In genomic region chr2:237310515-237311114, GRCh38 we compare ENCODE assay signal across 21 cellular contexts.
DNase-seq lines count a peak whose midpoint lies in the region; ATAC-seq and TF ChIP-seq lines count a peak whose summit lies in the region.
"Had no signal": no experiment of that assay in that cellular context is flagged by ENCODE, and none has a peak within 500 bp of the region (broad histone marks: within the 10 kb centered on the region; RNA-seq: fewer than 3 reads in every experiment).

No MANE protein-coding gene starts in this region.

- H3K79me2 ChIP-seq in SK-N-SH (ENCODE audit: insufficient read depth): no peaks in the 10 kb centered on the region

- H3K9me2 ChIP-seq in SK-N-SH: no peaks in the 10 kb centered on the region

- CTCF ChIA-PET in SK-N-SH (lab: Yijun Ruan, JAX): no interaction called here

- no peak for TF ChIP-seq CTCF in SK-N-SH (IDR thresholded peaks at IDR 0.05)
- TF ChIP-seq CTCF in astrocyte of the spinal cord (IDR thresholded peaks at IDR 0.05; ENCODE audit: low read depth, low read length): no peak
- no peak for TF ChIP-seq CTCF in nephron (IDR thresholded peaks at IDR 0.05; ENCODE audit: unreplicated experiment in 3 of 3)
- TF ChIP-seq CTCF in uterus (IDR thresholded peaks at IDR 0.05): no peak

- H3K4me3 ChIP-seq in SK-N-SH (ENCODE audit: low read depth in 2 of 2, low read length in 1 of 2) (no peak overlapping the region), astrocyte of the spinal cord (ENCODE audit: low read depth, low read length) (no peak overlapping the region), uterus (no peak overlapping the region)
- H3K4me3 ChIP-seq: colonic mucosa, lung, SJSA1, upper lobe of right lung had no signal

- H3K27me3 Mint-ChIP-seq in nephron (ENCODE audit: low read depth): no peaks in the 10 kb centered on the region

- TF ChIP-seq POLR2A in uterus (IDR thresholded peaks at IDR 0.05): no peak

- 0 out of 2 replicates have a peak overlapping the region, but pooled peaks have one; percentile 27 for H2AFZ ChIP-seq in SK-N-SH (ENCODE audit: low read depth)

- H3K9me3 Mint-ChIP-seq in nephron: peaks cover 2% of the 10 kb centered on the region
- H3K9me3 Mint-ChIP-seq: immature natural killer cell; naive thymus-derived CD8-positive, alpha-beta T cell had no signal

- no peak overlapping the region; the same call in 1 of the 2 replicates for H3K4me2 ChIP-seq in SK-N-SH

- in situ Hi-C loops in astrocyte of the spinal cord (cut with HindIII; ENCODE audit: low sequenced_read_pairs): no loop called here

- no peak overlapping the region for H3K27ac ChIP-seq in SK-N-SH (ENCODE audit: low read depth in 2 of 2, low read length in 1 of 2)
- peak overlapping the region; percentile 40 to 99 for H3K27ac ChIP-seq in uterus
- H3K27ac ChIP-seq: colonic mucosa, SJSA1, upper lobe of right lung had no signal

- H3K4me3 Mint-ChIP-seq in nephron: no peak overlapping the region
- H3K4me3 Mint-ChIP-seq: activated CD4-positive, alpha-beta T cell treated with anti-CD3 and anti-CD28 coated beads for 36 hours; immature natural killer cell; naive thymus-derived CD8-positive, alpha-beta T cell had no signal

- no peak for TF ChIP-seq RAD21 in SK-N-SH (IDR thresholded peaks at IDR 0.05; ENCODE audit: low read length)

- H3K9me3 ChIP-seq in SK-N-SH (no peaks in the 10 kb centered on the region), uterus (no peaks in the 10 kb centered on the region)
- H3K9me3 ChIP-seq: colonic mucosa, SJSA1, upper lobe of right lung had no signal

- H4K20me1 ChIP-seq in SK-N-SH (ENCODE audit: insufficient read depth): no peaks in the 10 kb centered on the region

- intact Hi-C loops in uterus (cut with DNase I; ENCODE audit: low total_unique reads): no loop called here

- no peaks in the 10 kb centered on the region for H3K36me3 Mint-ChIP-seq in nephron (ENCODE audit: low read depth)
- H3K36me3 Mint-ChIP-seq: immature natural killer cell; naive thymus-derived CD8-positive, alpha-beta T cell had no signal

- POLR2A ChIA-PET in SK-N-SH (lab: Yijun Ruan, JAX): no interaction called here

- H3F3A ChIP-seq in SK-N-SH (replicated peaks; ENCODE audit: insufficient read depth): peaks cover 8% of the 10 kb centered on the region

- H3K36me3 ChIP-seq in SK-N-SH (replicated peaks in 1 of 2; ENCODE audit: control insufficient read depth in 1 of 2, insufficient read depth in 2 of 2, low read length in 1 of 2) (no peaks in the 10 kb centered on the region), uterus (no peaks in the 10 kb centered on the region)
- H3K36me3 ChIP-seq: colonic mucosa, SJSA1, upper lobe of right lung had no signal

- H3K4me1 Mint-ChIP-seq in nephron: peaks cover 70% of the 10 kb centered on the region
- H3K4me1 Mint-ChIP-seq: activated CD4-positive, alpha-beta T cell treated with anti-CD3 and anti-CD28 coated beads for 36 hours; immature natural killer cell; naive thymus-derived CD8-positive, alpha-beta T cell had no signal

- ATAC-seq in SK-N-SH treated with all-trans-retinoic acid at 6 μM for 48 hours (no peak; the same call in 2 of the 3 replicates), HG03442 (IDR thresholded peaks at IDR 0.05; ENCODE audit: unreplicated experiment) (no peak)
- ATAC-seq: activated CD4-positive, alpha-beta T cell treated with anti-CD3 and anti-CD28 coated beads for 36 hours; naive thymus-derived CD8-positive, alpha-beta T cell; upper lobe of right lung had no signal

- WGBS in SK-N-SH (ENCODE audit: low lambda C conversion rate): 82% methylated on average over 14 of the region's 14 CpGs

- H3K27me3 ChIP-seq in SK-N-SH (ENCODE audit: insufficient read depth) (no peaks in the 10 kb centered on the region), uterus (no peaks in the 10 kb centered on the region)
- H3K27me3 ChIP-seq: colonic mucosa, SJSA1, upper lobe of right lung had no signal

- H3K27ac Mint-ChIP-seq in nephron: peak overlapping the region in 2 of 3 experiments; percentile 42 to 48
- H3K27ac Mint-ChIP-seq: activated CD4-positive, alpha-beta T cell treated with anti-CD3 and anti-CD28 coated beads for 36 hours; immature natural killer cell had no signal

- no peak overlapping the region for H3K9ac ChIP-seq in SK-N-SH

- no peak for TF ChIP-seq EP300 in SK-N-SH (IDR thresholded peaks at IDR 0.05; ENCODE audit: borderline replicate concordance in 1 of 2, low read depth in 1 of 2, low read length in 1 of 2)

- DNase-seq in SK-N-SH (no peak), astrocyte of the spinal cord (ENCODE audit: low read depth, low spot score) (peak; percentile 47), uterus (no peak), cerebellar nuclear complex (lab: John Stamatoyannopoulos, UW) (no peak)
- no peak for DNase-seq in NK-92 treated with Interleukin-12 subunit alpha and Interleukin-12 subunit beta, amount 100 ng/mL, for 24 hours (lab: John Stamatoyannopoulos, UW)
- DNase-seq: activated CD4-positive, alpha-beta T cell treated with anti-CD3 and anti-CD28 coated beads for 36 hours; activated CD8-positive, alpha-beta memory T cell treated with anti-CD3 and anti-CD28 coated beads, Interleukin-2, amount 50 U/mL, for 4 hours; activated gamma-delta T cell treated with Interleukin-2 at 50 U/mL for 16 hours; anterior cingulate cortex; C1 segment of cervical spinal cord; colonic mucosa; immature natural killer cell; naive thymus-derived CD8-positive, alpha-beta T cell; NCI-H146; stimulated activated naive CD4-positive, alpha-beta T cell treated with Interleukin-2 at 50 U/mL for 16 hours; upper lobe of right lung had no signal

- H3K4me1 ChIP-seq in SK-N-SH (ENCODE audit: control insufficient read depth in 1 of 2, insufficient read depth in 2 of 2, low read depth in 1 of 2, low read length in 1 of 2): peaks cover 15 to 17% of the 10 kb centered on the region in 2 experiments
- peaks cover 7 to 18% of the 10 kb centered on the region in 2 donors for H3K4me1 ChIP-seq in uterus
- H3K4me1 ChIP-seq: colonic mucosa had no signal

TF ChIP-seq in SK-N-SH, 30 proteins besides CTCF, POLR2A, EP300 and RAD21:
- no peak for TF ChIP-seq EZH2phosphoT487 (IDR thresholded peaks at IDR 0.05; ENCODE audit: borderline replicate concordance, low read depth)
- peak; percentile 55; the same call in 1 of the 2 replicates for TF ChIP-seq FOSL2 (IDR thresholded peaks at IDR 0.05; ENCODE audit: borderline replicate concordance, low read depth)

TF ChIP-seq in SK-N-SH treated with all-trans-retinoic acid at 6 μM for 48 hours, 23 proteins besides CTCF, POLR2A, EP300 and RAD21:
- TF ChIP-seq OSR1 (CRISPR knock-in tag; IDR thresholded peaks at IDR 0.05) (no peak), ZFP3 (CRISPR knock-in tag; IDR thresholded peaks at IDR 0.05) (no peak), ZC3H10 (CRISPR knock-in tag; IDR thresholded peaks at IDR 0.05) (no peak), ZNF70 (CRISPR knock-in tag; IDR thresholded peaks at IDR 0.05) (no peak), CSDC2 (CRISPR knock-in tag; IDR thresholded peaks at IDR 0.05) (no peak), ESRRG (CRISPR knock-in tag; IDR thresholded peaks at IDR 0.05) (no peak), TOX (CRISPR knock-in tag; IDR thresholded peaks at IDR 0.05; ENCODE audit: borderline replicate concordance) (no peak), CSRNP3 (CRISPR knock-in tag; IDR thresholded peaks at IDR 0.05) (no peak)
TF ChIP-seq in SK-N-SH treated with all-trans-retinoic acid at 6 μM for 48 hours: peak in this region for 0.

Comparison
In these comparisons a context has a peak if more than half of its experiments do, and no peak if none do; other contexts are left out.
1. H3K27ac ChIP-seq: peak in uterus (2 of 2); none in SK-N-SH (0 of 2).